ENCODE assay signal across 35 cellular contexts in genomic region chr3:54709785-54710184, GRCh38.
"Had no signal": no experiment of that assay in that cellular context is flagged by ENCODE, and none has a peak within 500 bp of the region (broad histone marks: within the 10 kb centered on the region; RNA-seq: fewer than 3 reads in every experiment).

No MANE protein-coding gene starts in this region.

- H3K9me3 Mint-ChIP-seq: activated CD8-positive, alpha-beta T cell treated with anti-CD3 and anti-CD28 coated beads for 36 hours; activated naive CD4-positive, alpha-beta T cell treated with anti-CD3 and anti-CD28 coated beads for 36 hours; activated naive CD4-positive, alpha-beta T cell treated with anti-CD3 and anti-CD28 coated beads, Interleukin-2, amount 50 U/mL, for 24 hours; activated naive CD8-positive, alpha-beta T cell treated with anti-CD3 and anti-CD28 coated beads for 36 hours had no signal

- H3K27ac Mint-ChIP-seq: activated B cell treated with CpG ODN at 0.5 μM for 24 hours; activated CD8-positive, alpha-beta memory T cell treated with anti-CD3 and anti-CD28 coated beads, Interleukin-2, amount 10 ng/mL, durations not matched to agents 7 days and 5 days; activated CD8-positive, alpha-beta T cell treated with anti-CD3 and anti-CD28 coated beads for 36 hours; activated naive CD4-positive, alpha-beta T cell treated with anti-CD3 and anti-CD28 coated beads for 36 hours; activated naive CD4-positive, alpha-beta T cell treated with anti-CD3 and anti-CD28 coated beads, Interleukin-2, amount 50 U/mL, for 24 hours; activated naive CD8-positive, alpha-beta T cell treated with anti-CD3 and anti-CD28 coated beads for 36 hours; activated naive CD8-positive, alpha-beta T cell treated with anti-CD3 and anti-CD28 coated beads, Interleukin-2, amount 50 U/mL, for 24 hours; activated T-helper 1 cell treated with anti-CD3 and anti-CD28 coated beads, Interleukin-12 subunit alpha, Interleukin-12 subunit beta, Interleukin-2, Interleukin-4 antibody, amounts not matched to agents 30 ng/mL and 10 ng/mL and 1 ng/mL, durations not matched to agents 14 hours and 24 hours and 36 hours; activated T-helper 2 cell treated with anti-CD3 and anti-CD28 coated beads, Interferon-gamma antibody, Interleukin-2, Interleukin-4, amounts not matched to agents 10 μg/mL and 5 μg/mL and 100 μg/mL, durations not matched to agents 14 hours and 24 hours and 36 hours; effector memory CD8-positive, alpha-beta T cell had no signal

- H3K9me3 ChIP-seq: adrenal gland, body of pancreas, esophagus muscularis mucosa, gastrocnemius medialis had no signal

- FAIRE-seq: colon, TTC549 had no signal

- H3K27ac ChIP-seq: adrenal gland, body of pancreas, esophagus muscularis mucosa, foreskin keratinocyte, gastrocnemius medialis, VCaP had no signal

- H3K36me3 ChIP-seq: adrenal gland, esophagus muscularis mucosa, gastrocnemius medialis had no signal

- H3K4me1 ChIP-seq: adrenal gland, body of pancreas, foreskin keratinocyte, gastrocnemius medialis had no signal

- H3K27me3 Mint-ChIP-seq: activated B cell treated with CpG ODN at 0.5 μM for 24 hours; activated CD8-positive, alpha-beta memory T cell treated with anti-CD3 and anti-CD28 coated beads, Interleukin-2, amount 10 ng/mL, durations not matched to agents 7 days and 5 days; activated CD8-positive, alpha-beta T cell treated with anti-CD3 and anti-CD28 coated beads for 36 hours; activated naive CD4-positive, alpha-beta T cell treated with anti-CD3 and anti-CD28 coated beads, Interleukin-2, amount 50 U/mL, for 24 hours; activated naive CD8-positive, alpha-beta T cell treated with anti-CD3 and anti-CD28 coated beads, Interleukin-2, amount 50 U/mL, for 24 hours; effector memory CD8-positive, alpha-beta T cell had no signal

- H3K4me3 Mint-ChIP-seq: activated B cell treated with CpG ODN at 0.5 μM for 24 hours; activated CD8-positive, alpha-beta memory T cell treated with anti-CD3 and anti-CD28 coated beads, Interleukin-2, amount 10 ng/mL, durations not matched to agents 7 days and 5 days; activated CD8-positive, alpha-beta T cell treated with anti-CD3 and anti-CD28 coated beads for 36 hours; activated naive CD4-positive, alpha-beta T cell treated with anti-CD3 and anti-CD28 coated beads for 36 hours; activated naive CD4-positive, alpha-beta T cell treated with anti-CD3 and anti-CD28 coated beads, Interleukin-2, amount 50 U/mL, for 24 hours; activated naive CD8-positive, alpha-beta T cell treated with anti-CD3 and anti-CD28 coated beads for 36 hours; activated naive CD8-positive, alpha-beta T cell treated with anti-CD3 and anti-CD28 coated beads, Interleukin-2, amount 50 U/mL, for 24 hours; activated T-helper 1 cell treated with anti-CD3 and anti-CD28 coated beads, Interleukin-12 subunit alpha, Interleukin-12 subunit beta, Interleukin-2, Interleukin-4 antibody, amounts not matched to agents 30 ng/mL and 10 ng/mL and 1 ng/mL, durations not matched to agents 14 hours and 24 hours and 36 hours; effector memory CD8-positive, alpha-beta T cell had no signal

- H3K36me3 Mint-ChIP-seq: activated CD8-positive, alpha-beta memory T cell treated with anti-CD3 and anti-CD28 coated beads, Interleukin-2, amount 10 ng/mL, durations not matched to agents 7 days and 5 days; activated naive CD4-positive, alpha-beta T cell treated with anti-CD3 and anti-CD28 coated beads, Interleukin-2, amount 50 U/mL, for 24 hours; activated naive CD8-positive, alpha-beta T cell treated with anti-CD3 and anti-CD28 coated beads for 36 hours had no signal

- DNase-seq: activated B cell treated with CpG ODN at 0.5 μM for 24 hours; activated CD4-positive, alpha-beta T cell treated with anti-CD3 and anti-CD28 coated beads for 48 hours; activated CD4-positive, alpha-beta T cell treated with anti-CD3 and anti-CD28 coated beads, Interleukin-2, amount 50 U/mL, for 1 hour; activated CD4-positive, alpha-beta T cell treated with anti-CD3 and anti-CD28 coated beads, Interleukin-2, amount 50 U/mL, for 48 hours; activated CD8-positive, alpha-beta memory T cell treated with anti-CD3 and anti-CD28 coated beads, Interleukin-2, amount 10 ng/mL, durations not matched to agents 7 days and 5 days; activated CD8-positive, alpha-beta memory T cell treated with anti-CD3 and anti-CD28 coated beads, Interleukin-2, amount 50 U/mL, for 4 hours; activated CD8-positive, alpha-beta T cell treated with anti-CD3 and anti-CD28 coated beads for 36 hours; activated effector memory CD4-positive, alpha-beta T cell treated with anti-CD3 and anti-CD28 coated beads, Interleukin-2, amount 50 U/mL, for 16 hours; activated naive CD4-positive, alpha-beta T cell treated with anti-CD3 and anti-CD28 coated beads for 36 hours; activated naive CD8-positive, alpha-beta T cell treated with anti-CD3 and anti-CD28 coated beads for 36 hours; activated naive CD8-positive, alpha-beta T cell treated with anti-CD3 and anti-CD28 coated beads, Interleukin-2, amount 50 U/mL, for 24 hours; activated T-cell treated with anti-CD3 and anti-CD28 coated beads, Interleukin-2, amount 50 U/mL, for 1 hour; activated T-cell treated with anti-CD3 and anti-CD28 coated beads, Interleukin-2, amount 50 U/mL, for 48 hours; adrenal gland; amygdala; aorta; body of pancreas; caudate nucleus; cortex of kidney; dermis blood vessel endothelial cell; effector CD4-positive, alpha-beta T cell; effector memory CD8-positive, alpha-beta T cell; erythroblast; foreskin keratinocyte; gastrocnemius medialis; glutamatergic neuron; T-helper 2 cell had no signal

- H3K4me1 Mint-ChIP-seq: activated B cell treated with CpG ODN at 0.5 μM for 24 hours; activated CD8-positive, alpha-beta memory T cell treated with anti-CD3 and anti-CD28 coated beads, Interleukin-2, amount 10 ng/mL, durations not matched to agents 7 days and 5 days; activated naive CD4-positive, alpha-beta T cell treated with anti-CD3 and anti-CD28 coated beads, Interleukin-2, amount 50 U/mL, for 24 hours; activated naive CD8-positive, alpha-beta T cell treated with anti-CD3 and anti-CD28 coated beads for 36 hours; activated naive CD8-positive, alpha-beta T cell treated with anti-CD3 and anti-CD28 coated beads, Interleukin-2, amount 50 U/mL, for 24 hours had no signal

- H3K27me3 ChIP-seq: adrenal gland, body of pancreas, esophagus muscularis mucosa, foreskin keratinocyte, gastrocnemius medialis had no signal

- ATAC-seq: activated CD4-positive, CD25-positive, alpha-beta regulatory T cell treated with anti-CD3 and anti-CD28 coated beads, Interleukin-2, amount 50 U/mL, for 24 hours; activated CD8-positive, alpha-beta memory T cell treated with anti-CD3 and anti-CD28 coated beads, Interleukin-2, amount 10 ng/mL, durations not matched to agents 7 days and 5 days; activated CD8-positive, alpha-beta T cell treated with anti-CD3 and anti-CD28 coated beads for 36 hours; activated naive CD8-positive, alpha-beta T cell treated with anti-CD3 and anti-CD28 coated beads, Interleukin-2, amount 50 U/mL, for 24 hours; body of pancreas; effector memory CD8-positive, alpha-beta T cell; foreskin keratinocyte; gastrocnemius medialis had no signal

- H3K4me3 ChIP-seq: adrenal gland, body of pancreas, esophagus muscularis mucosa, gastrocnemius medialis had no signal
